In the genomic region with DNA sequence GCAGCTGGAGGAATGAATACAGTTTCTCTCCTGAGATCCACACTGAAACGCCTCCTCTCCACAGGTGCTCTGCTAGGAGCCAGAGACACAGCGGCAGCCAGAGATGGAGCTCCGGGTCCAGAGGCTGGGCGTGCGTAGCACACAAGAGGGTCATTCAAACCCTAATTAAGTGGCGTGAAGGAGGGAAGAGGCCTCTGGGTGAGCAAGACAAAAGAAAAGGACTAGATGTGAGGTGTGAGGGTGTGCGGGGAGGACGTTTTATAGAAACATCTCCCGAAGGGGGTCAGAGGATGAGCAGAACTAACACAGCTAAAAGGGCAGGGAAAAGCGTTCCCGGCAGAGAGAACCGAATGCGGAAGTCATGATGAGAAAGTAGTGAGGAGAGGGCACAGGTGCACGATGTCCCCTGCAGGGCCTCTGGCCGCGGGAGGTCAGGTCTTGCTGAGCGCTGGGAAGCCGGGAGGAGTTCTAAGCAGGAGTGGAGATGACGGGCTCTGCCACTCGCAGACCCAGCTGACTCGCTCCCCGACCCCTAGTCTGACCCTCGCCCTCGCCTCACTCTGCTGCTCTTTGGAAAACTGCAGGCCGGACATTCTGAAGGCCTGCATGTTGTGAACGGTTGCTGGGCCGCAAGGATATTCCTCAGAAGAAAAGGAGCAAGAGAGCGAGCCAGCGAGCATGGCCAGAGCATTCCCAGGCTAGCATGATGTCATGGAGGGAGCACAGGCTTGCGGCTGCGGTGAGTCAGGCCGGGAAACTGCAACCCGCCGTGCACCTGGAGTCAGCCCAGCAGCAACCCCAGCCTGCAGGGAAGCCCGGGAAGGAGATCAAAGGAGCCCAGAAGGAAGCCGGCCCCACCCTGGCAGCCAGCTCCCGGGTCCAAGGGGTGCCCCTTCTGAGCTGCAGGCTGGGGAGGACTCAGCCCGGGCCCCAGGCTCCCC, we compare ENCODE assay signal across 9 cellular contexts. TPM values are rescaled to one million over a fixed set of nuclear protein-coding genes. Genes with fewer than 3 reads are reported as not detected.
DNase-seq lines count a peak whose midpoint lies in the region; ATAC-seq and TF ChIP-seq lines count a peak whose summit lies in the region.
"Had no signal": no experiment of that assay in that cellular context is flagged by ENCODE, and none has a peak within 500 bp of the region (broad histone marks: within the 10 kb centered on the region; RNA-seq: fewer than 3 reads in every experiment).

No MANE protein-coding gene starts in this region.

- peaks cover 4% of the 10 kb centered on the region for H3K36me3 ChIP-seq in NT2/D1 (ENCODE audit: insufficient read depth, insufficient read length, low read length)

- no peak overlapping the region for H3K4me3 ChIP-seq in NT2/D1 (ENCODE audit: insufficient read length, low read depth)
- H3K4me3 ChIP-seq in fibroblast of mammary gland (ENCODE audit: control insufficient read depth, low read depth, low read length) = no peak overlapping the region
- H3K4me3 ChIP-seq: GM12878 had no signal

- ATAC-seq in HG03354 (IDR thresholded peaks at IDR 0.05; ENCODE audit: poor library complexity, severe bottlenecking, unreplicated experiment) (no peak), HG03469 (IDR thresholded peaks at IDR 0.05; ENCODE audit: unreplicated experiment) (no peak)
- ATAC-seq: GM12878 had no signal

- DNase-seq in Caki2 (ENCODE audit: low read depth) (peak; percentile 65), NT2/D1 (ENCODE audit: low read depth, low spot score) (peak; percentile 36), fibroblast of mammary gland (ENCODE audit: low read depth) (peak; percentile 84), non-pigmented ciliary epithelial cell (ENCODE audit: low read depth) (peak; percentile 72), KG1 (lab: John Stamatoyannopoulos, UW) (no peak), Kasumi-1 (lab: John Stamatoyannopoulos, UW) (no peak)

- peaks cover 11% of the 10 kb centered on the region for H3K4me1 ChIP-seq in NT2/D1 (ENCODE audit: insufficient read depth, insufficient read length)

- in situ Hi-C loops in Caki2 (cut with HindIII; ENCODE audit: low pct_unique_long_range_greater_than_20kb, low sequenced_read_pairs) = no loop called here

- no peak for TF ChIP-seq CTCF in fibroblast of mammary gland (conservative IDR thresholded peaks at IDR 0.05; ENCODE audit: control insufficient read depth, insufficient read depth, low read depth, low read length)

- peaks cover 7% of the 10 kb centered on the region; the same call in 1 of the 2 replicates for H3K9me3 ChIP-seq in NT2/D1 (ENCODE audit: insufficient read depth, low read length)

- H3K27me3 ChIP-seq in NT2/D1 (ENCODE audit: insufficient read depth, insufficient read length) = no peaks in the 10 kb centered on the region

- H3K9ac ChIP-seq in NT2/D1 (ENCODE audit: insufficient read length, low read depth) = no peak overlapping the region

RNA-seq across cellular contexts. Expression of gene BMP7, which starts 54.2 kb away (rescaled TPM):
- total RNA-seq in Caki2 (2014; rRNA removed; shearing (Covaris generic); ENCODE audit: low replicate concordance) = 0.24 TPM in 1 of 2 replicates, not detected in the other

Comparison
In these comparisons a context has a peak if more than half of its experiments do, and no peak if none do; other contexts are left out.
1. DNase-seq: peak in Caki2 (single experiment), NT2/D1 (single experiment), fibroblast of mammary gland (single experiment) and non-pigmented ciliary epithelial cell (single experiment); none in KG1 (single experiment) and Kasumi-1 (0 of 2).